Comparison of ENCODE assay signal across 9 cellular contexts in the genomic region with DNA sequence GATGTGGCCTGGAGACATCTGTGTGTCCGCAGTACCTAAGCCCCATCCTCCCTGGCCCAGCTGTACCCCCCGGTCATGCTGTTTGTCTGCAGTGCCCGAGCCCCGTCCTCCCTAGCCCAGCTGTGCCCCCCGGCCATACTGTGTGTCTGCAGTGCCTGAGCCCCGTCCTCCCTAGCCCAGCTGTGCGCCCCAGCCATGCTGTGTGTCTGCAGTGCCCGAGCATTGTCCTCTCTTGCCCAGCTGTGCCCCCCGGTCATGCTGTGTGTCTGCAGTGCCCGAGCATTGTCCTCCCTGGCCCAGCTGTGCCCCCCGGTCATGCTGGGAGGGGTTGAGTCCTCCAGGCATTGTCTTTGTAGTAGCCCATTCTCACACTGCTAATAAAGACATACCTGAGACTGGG. TPM values are rescaled to one million over a fixed set of nuclear protein-coding genes. Genes with fewer than 3 reads are reported as not detected.
"Had no signal": no experiment of that assay in that cellular context is flagged by ENCODE, and none has a peak within 500 bp of the region (broad histone marks: within the 10 kb centered on the region; RNA-seq: fewer than 3 reads in every experiment).

No MANE protein-coding gene starts in this region.

- H3K9me3 ChIP-seq: HAP-1 had no signal

- H3K4me3 ChIP-seq: GM23338, HAP-1 had no signal

- H3K36me3 ChIP-seq: HAP-1 had no signal

- H3K9me3 Mint-ChIP-seq: GM23338, HFFc6, IgD-negative memory B cell had no signal

- H3K4me2 ChIP-seq: GM23338 had no signal

- H2AFZ ChIP-seq: GM23338 had no signal

- H3K4me1 ChIP-seq: HAP-1 had no signal

- DNase-seq: HFFc6, KBM-7 had no signal

- H3K27ac ChIP-seq: HL-60 had no signal

- FAIRE-seq: H1, H54, HepG2 had no signal

- H3K27ac Mint-ChIP-seq: GM23338, HFFc6, IgD-negative memory B cell had no signal

- H3K4me3 Mint-ChIP-seq: GM23338, HFFc6, IgD-negative memory B cell had no signal

RNA-seq across cellular contexts. Expression of gene MAPK8IP2, which starts 35.0 kb away (rescaled TPM):
- polyA plus RNA-seq: IgD-negative memory B cell had no signal

RNA-seq across cellular contexts. Expression of gene SHANK3, which starts 37.0 kb away (rescaled TPM):
- polyA plus RNA-seq: IgD-negative memory B cell had no signal
